Comparison of ENCODE assay signal across 31 cellular contexts in genomic region chr18:10166164-10166807, GRCh38.
"Had no signal": no experiment of that assay in that cellular context is flagged by ENCODE, and none has a peak within 500 bp of the region (broad histone marks: within the 10 kb centered on the region; RNA-seq: fewer than 3 reads in every experiment).

No MANE protein-coding gene starts in this region.

- H3K27ac Mint-ChIP-seq: activated CD4-positive, alpha-beta memory T cell treated with anti-CD3 and anti-CD28 coated beads for 36 hours; activated CD4-positive, alpha-beta T cell treated with anti-CD3 and anti-CD28 coated beads for 36 hours; activated CD4-positive, alpha-beta T cell treated with anti-CD3 and anti-CD28 coated beads, Interleukin-2, amount 10 ng/mL, durations not matched to agents 24 days and 14 days; activated CD8-positive, alpha-beta memory T cell treated with anti-CD3 and anti-CD28 coated beads, Interleukin-2, amount 10 ng/mL, durations not matched to agents 7 days and 5 days; activated CD8-positive, alpha-beta T cell treated with anti-CD3 and anti-CD28 coated beads, Interleukin-2, amount 10 ng/mL, durations not matched to agents 7 days and 5 days; activated naive CD4-positive, alpha-beta T cell treated with anti-CD3 and anti-CD28 coated beads for 36 hours; activated naive CD4-positive, alpha-beta T cell treated with anti-CD3 and anti-CD28 coated beads, Interleukin-2, amount 50 U/mL, for 24 hours; activated naive CD8-positive, alpha-beta T cell treated with anti-CD3 and anti-CD28 coated beads for 36 hours; activated naive CD8-positive, alpha-beta T cell treated with anti-CD3 and anti-CD28 coated beads, Interleukin-2, amount 50 U/mL, for 24 hours; activated T-helper 1 cell treated with anti-CD3 and anti-CD28 coated beads, Interleukin-12 subunit alpha, Interleukin-12 subunit beta, Interleukin-2, Interleukin-4 antibody, amounts not matched to agents 30 ng/mL and 10 ng/mL and 1 ng/mL, durations not matched to agents 14 hours and 24 hours and 36 hours; activated T-helper 2 cell treated with anti-CD3 and anti-CD28 coated beads, Interferon-gamma antibody, Interleukin-2, Interleukin-4, amounts not matched to agents 10 μg/mL and 5 μg/mL and 100 μg/mL, durations not matched to agents 14 hours and 24 hours and 36 hours; effector memory CD8-positive, alpha-beta T cell had no signal

- H3K4me3 Mint-ChIP-seq: activated CD4-positive, alpha-beta memory T cell treated with anti-CD3 and anti-CD28 coated beads for 36 hours; activated CD4-positive, alpha-beta T cell treated with anti-CD3 and anti-CD28 coated beads for 36 hours; activated CD4-positive, alpha-beta T cell treated with anti-CD3 and anti-CD28 coated beads, Interleukin-2, amount 10 ng/mL, durations not matched to agents 24 days and 14 days; activated CD8-positive, alpha-beta memory T cell treated with anti-CD3 and anti-CD28 coated beads, Interleukin-2, amount 10 ng/mL, durations not matched to agents 7 days and 5 days; activated CD8-positive, alpha-beta T cell treated with anti-CD3 and anti-CD28 coated beads, Interleukin-2, amount 10 ng/mL, durations not matched to agents 7 days and 5 days; activated naive CD4-positive, alpha-beta T cell treated with anti-CD3 and anti-CD28 coated beads for 36 hours; activated naive CD4-positive, alpha-beta T cell treated with anti-CD3 and anti-CD28 coated beads, Interleukin-2, amount 50 U/mL, for 24 hours; activated naive CD8-positive, alpha-beta T cell treated with anti-CD3 and anti-CD28 coated beads for 36 hours; activated naive CD8-positive, alpha-beta T cell treated with anti-CD3 and anti-CD28 coated beads, Interleukin-2, amount 50 U/mL, for 24 hours; activated T-helper 1 cell treated with anti-CD3 and anti-CD28 coated beads, Interleukin-12 subunit alpha, Interleukin-12 subunit beta, Interleukin-2, Interleukin-4 antibody, amounts not matched to agents 30 ng/mL and 10 ng/mL and 1 ng/mL, durations not matched to agents 14 hours and 24 hours and 36 hours; effector memory CD8-positive, alpha-beta T cell had no signal

- H3K27me3 ChIP-seq: adrenal gland, body of pancreas, esophagus muscularis mucosa, gastroesophageal sphincter had no signal

- H3K27me3 Mint-ChIP-seq: activated CD4-positive, alpha-beta memory T cell treated with anti-CD3 and anti-CD28 coated beads for 36 hours; activated CD4-positive, alpha-beta T cell treated with anti-CD3 and anti-CD28 coated beads for 36 hours; activated CD8-positive, alpha-beta memory T cell treated with anti-CD3 and anti-CD28 coated beads, Interleukin-2, amount 10 ng/mL, durations not matched to agents 7 days and 5 days; activated naive CD4-positive, alpha-beta T cell treated with anti-CD3 and anti-CD28 coated beads, Interleukin-2, amount 50 U/mL, for 24 hours; activated naive CD8-positive, alpha-beta T cell treated with anti-CD3 and anti-CD28 coated beads for 36 hours had no signal

- ATAC-seq: activated CD4-positive, alpha-beta T cell treated with anti-CD3 and anti-CD28 coated beads for 36 hours; activated CD8-positive, alpha-beta memory T cell treated with anti-CD3 and anti-CD28 coated beads, Interleukin-2, amount 10 ng/mL, durations not matched to agents 7 days and 5 days; activated CD8-positive, alpha-beta T cell treated with anti-CD3 and anti-CD28 coated beads, Interleukin-2, amount 10 ng/mL, durations not matched to agents 7 days and 5 days; activated naive CD8-positive, alpha-beta T cell treated with anti-CD3 and anti-CD28 coated beads, Interleukin-2, amount 50 U/mL, for 24 hours; body of pancreas; effector memory CD8-positive, alpha-beta T cell; gastroesophageal sphincter had no signal

- H3K9me3 ChIP-seq: adrenal gland, body of pancreas, esophagus muscularis mucosa, gastroesophageal sphincter had no signal

- H3K4me3 ChIP-seq: adrenal gland, body of pancreas, esophagus muscularis mucosa, gastroesophageal sphincter had no signal

- H3K9me3 Mint-ChIP-seq: activated CD4-positive, alpha-beta memory T cell treated with anti-CD3 and anti-CD28 coated beads for 36 hours; activated CD4-positive, alpha-beta T cell treated with anti-CD3 and anti-CD28 coated beads, Interleukin-2, amount 10 ng/mL, durations not matched to agents 24 days and 14 days; activated naive CD4-positive, alpha-beta T cell treated with anti-CD3 and anti-CD28 coated beads for 36 hours; activated naive CD4-positive, alpha-beta T cell treated with anti-CD3 and anti-CD28 coated beads, Interleukin-2, amount 50 U/mL, for 24 hours; activated naive CD8-positive, alpha-beta T cell treated with anti-CD3 and anti-CD28 coated beads for 36 hours; activated naive CD8-positive, alpha-beta T cell treated with anti-CD3 and anti-CD28 coated beads, Interleukin-2, amount 50 U/mL, for 24 hours; activated T-helper 1 cell treated with anti-CD3 and anti-CD28 coated beads, Interleukin-12 subunit alpha, Interleukin-12 subunit beta, Interleukin-2, Interleukin-4 antibody, amounts not matched to agents 30 ng/mL and 10 ng/mL and 1 ng/mL, durations not matched to agents 14 hours and 24 hours and 36 hours; activated T-helper 2 cell treated with anti-CD3 and anti-CD28 coated beads, Interferon-gamma antibody, Interleukin-2, Interleukin-4, amounts not matched to agents 10 μg/mL and 5 μg/mL and 100 μg/mL, durations not matched to agents 14 hours and 24 hours and 36 hours had no signal

- H3K4me1 ChIP-seq: adrenal gland, esophagus muscularis mucosa, gastroesophageal sphincter had no signal

- H3K27ac ChIP-seq: adrenal gland, body of pancreas, esophagus muscularis mucosa, gastroesophageal sphincter had no signal

- H3K4me1 Mint-ChIP-seq: activated CD4-positive, alpha-beta T cell treated with anti-CD3 and anti-CD28 coated beads for 36 hours; activated CD4-positive, alpha-beta T cell treated with anti-CD3 and anti-CD28 coated beads, Interleukin-2, amount 10 ng/mL, durations not matched to agents 24 days and 14 days; activated CD8-positive, alpha-beta memory T cell treated with anti-CD3 and anti-CD28 coated beads, Interleukin-2, amount 10 ng/mL, durations not matched to agents 7 days and 5 days; activated naive CD4-positive, alpha-beta T cell treated with anti-CD3 and anti-CD28 coated beads, Interleukin-2, amount 50 U/mL, for 24 hours; activated naive CD8-positive, alpha-beta T cell treated with anti-CD3 and anti-CD28 coated beads for 36 hours; activated naive CD8-positive, alpha-beta T cell treated with anti-CD3 and anti-CD28 coated beads, Interleukin-2, amount 50 U/mL, for 24 hours had no signal

- H3K36me3 Mint-ChIP-seq: activated CD4-positive, alpha-beta memory T cell treated with anti-CD3 and anti-CD28 coated beads for 36 hours; activated CD8-positive, alpha-beta memory T cell treated with anti-CD3 and anti-CD28 coated beads, Interleukin-2, amount 10 ng/mL, durations not matched to agents 7 days and 5 days; activated naive CD4-positive, alpha-beta T cell treated with anti-CD3 and anti-CD28 coated beads, Interleukin-2, amount 50 U/mL, for 24 hours; activated naive CD8-positive, alpha-beta T cell treated with anti-CD3 and anti-CD28 coated beads for 36 hours had no signal

- DNase-seq: activated CD4-positive, alpha-beta memory T cell treated with anti-CD3 and anti-CD28 coated beads for 36 hours; activated CD4-positive, alpha-beta T cell treated with anti-CD3 and anti-CD28 coated beads for 36 hours; activated CD4-positive, alpha-beta T cell treated with anti-CD3 and anti-CD28 coated beads, Interleukin-2, amount 10 ng/mL, durations not matched to agents 24 days and 14 days; activated CD4-positive, CD25-positive, alpha-beta regulatory T cell; activated CD4-positive, CD25-positive, alpha-beta regulatory T cell treated with anti-CD3 and anti-CD28 coated beads, Interleukin-2, amount 50 U/mL, for 72 hours; activated CD8-positive, alpha-beta memory T cell treated with anti-CD3 and anti-CD28 coated beads, Interleukin-2, amount 10 ng/mL, durations not matched to agents 7 days and 5 days; activated CD8-positive, alpha-beta memory T cell treated with anti-CD3 and anti-CD28 coated beads, Interleukin-2, amount 50 U/mL, for 4 hours; activated CD8-positive, alpha-beta T cell treated with anti-CD3 and anti-CD28 coated beads, Interleukin-2, amount 10 ng/mL, durations not matched to agents 7 days and 5 days; activated effector memory CD4-positive, alpha-beta T cell treated with anti-CD3 and anti-CD28 coated beads, Interleukin-2, amount 50 U/mL, for 16 hours; activated naive CD4-positive, alpha-beta T cell treated with anti-CD3 and anti-CD28 coated beads for 36 hours; activated naive CD8-positive, alpha-beta T cell treated with anti-CD3 and anti-CD28 coated beads for 36 hours; activated naive CD8-positive, alpha-beta T cell treated with anti-CD3 and anti-CD28 coated beads, Interleukin-2, amount 50 U/mL, for 24 hours; activated T-cell treated with anti-CD3 and anti-CD28 coated beads, Interleukin-2, amount 50 U/mL, for 1 hour; activated T-cell treated with anti-CD3 and anti-CD28 coated beads, Interleukin-2, amount 50 U/mL, for 48 hours; adrenal gland; amygdala; aorta; body of pancreas; caudate nucleus; cortex of kidney; dermis blood vessel endothelial cell; effector CD4-positive, alpha-beta T cell; effector memory CD8-positive, alpha-beta T cell; erythroblast; foreskin melanocyte; T-helper 2 cell had no signal

- H3K36me3 ChIP-seq: adrenal gland, esophagus muscularis mucosa, gastroesophageal sphincter had no signal
